In genomic region chr13:111916201-111916600, GRCh38 we compare ENCODE assay signal across 14 cellular contexts.
A peak's percentile ranks its signal among the peaks of the same experiment; 100 is the strongest.
DNase-seq lines count a peak whose midpoint lies in the region; ATAC-seq and TF ChIP-seq lines count a peak whose summit lies in the region.
"Had no signal": no experiment of that assay in that cellular context is flagged by ENCODE, and none has a peak within 500 bp of the region (broad histone marks: within the 10 kb centered on the region; RNA-seq: fewer than 3 reads in every experiment).

No MANE protein-coding gene starts in this region.

- H3K27ac ChIP-seq in right atrium auricular region (no peak overlapping the region), sigmoid colon (no peak overlapping the region)
- H3K27ac ChIP-seq: HL-60 had no signal

- H3K9me3 ChIP-seq in right atrium auricular region (no peaks in the 10 kb centered on the region), sigmoid colon (no peaks in the 10 kb centered on the region)

- H3K36me3 Mint-ChIP-seq in activated CD4-positive, alpha-beta T cell treated with anti-CD3 and anti-CD28 coated beads, Interleukin-2, amount 10 ng/mL, durations not matched to agents 24 days and 14 days (ENCODE audit: low read depth) = no peaks in the 10 kb centered on the region

- H3K4me1 ChIP-seq in right atrium auricular region (no peaks in the 10 kb centered on the region), sigmoid colon (no peaks in the 10 kb centered on the region)

- no peak for TF ChIP-seq EP300 in sigmoid colon (IDR thresholded peaks at IDR 0.05)

- H3K27me3 Mint-ChIP-seq in activated CD4-positive, alpha-beta T cell treated with anti-CD3 and anti-CD28 coated beads, Interleukin-2, amount 10 ng/mL, durations not matched to agents 24 days and 14 days = peaks cover 3% of the 10 kb centered on the region
- H3K27me3 Mint-ChIP-seq: B cell had no signal

- no peak overlapping the region for H3K4me3 ChIP-seq in right atrium auricular region
- H3K4me3 ChIP-seq in sigmoid colon = no peak overlapping the region
- H3K4me3 ChIP-seq: GM12878 had no signal

- no peak for TF ChIP-seq POLR2A in sigmoid colon (IDR thresholded peaks at IDR 0.05)

- WGBS in sigmoid colon, 2 donors = 66 to 78% methylated on average over 6 of the region's 6 CpGs

- H3K27me3 ChIP-seq in right atrium auricular region (no peaks in the 10 kb centered on the region), sigmoid colon (peaks cover 0 to 32% (median 0%) of the 10 kb centered on the region in 3 donors)

- no peaks in the 10 kb centered on the region for H3K36me3 ChIP-seq in right atrium auricular region
- H3K36me3 ChIP-seq in sigmoid colon = no peaks in the 10 kb centered on the region

- ATAC-seq in Right ventricle myocardium superior (ENCODE audit: poor library complexity) (no peak), left lobe of liver (no peak)
- no peak for ATAC-seq in activated CD4-positive, CD25-positive, alpha-beta regulatory T cell treated with anti-CD3 and anti-CD28 coated beads, Interleukin-2, amount 50 U/mL, for 24 hours
- ATAC-seq: GM12878, HCT116 had no signal

- H3K9me3 Mint-ChIP-seq in activated CD4-positive, alpha-beta T cell treated with anti-CD3 and anti-CD28 coated beads, Interleukin-2, amount 10 ng/mL, durations not matched to agents 24 days and 14 days = no peaks in the 10 kb centered on the region
- H3K9me3 Mint-ChIP-seq: CD4-positive, alpha-beta T cell had no signal

- intact Hi-C loops in Right ventricle myocardium superior (cut with DNase I) (no loop called here), sigmoid colon (cut with DNase I) (no loop called here)
- intact Hi-C loops in activated CD4-positive, alpha-beta T cell treated with anti-CD3 and anti-CD28 coated beads, Interleukin-2, amount 10 ng/mL, durations not matched to agents 24 days and 14 days (cut with micrococcal nuclease) = no loop called here

- peak; percentile 23 for DNase-seq in right atrium auricular region (ENCODE audit: low spot score)
- DNase-seq in Right ventricle myocardium superior = no peak
- DNase-seq in left lobe of liver (ENCODE audit: low spot score) = peak; percentile 3
- DNase-seq in sigmoid colon = peak; percentile 33
- DNase-seq in activated T-cell treated with anti-CD3 and anti-CD28 coated beads for 4 hours = no peak
- DNase-seq in activated CD4-positive, alpha-beta T cell treated with anti-CD3 and anti-CD28 coated beads, Interleukin-2, amount 10 ng/mL, durations not matched to agents 24 days and 14 days = no peak
- DNase-seq: C1 segment of cervical spinal cord; CD4-positive, alpha-beta T cell; DMS79 had no signal

- H3K4me3 Mint-ChIP-seq in activated CD4-positive, alpha-beta T cell treated with anti-CD3 and anti-CD28 coated beads, Interleukin-2, amount 10 ng/mL, durations not matched to agents 24 days and 14 days = no peak overlapping the region
- H3K4me3 Mint-ChIP-seq: B cell; CD4-positive, alpha-beta T cell had no signal

- no peak overlapping the region for H3K27ac Mint-ChIP-seq in activated CD4-positive, alpha-beta T cell treated with anti-CD3 and anti-CD28 coated beads, Interleukin-2, amount 10 ng/mL, durations not matched to agents 24 days and 14 days
- H3K27ac Mint-ChIP-seq: B cell; CD4-positive, alpha-beta T cell had no signal

- TF ChIP-seq CTCF in right atrium auricular region (IDR thresholded peaks at IDR 0.05) (no peak), sigmoid colon (IDR thresholded peaks at IDR 0.05) (no peak)

- H3K4me1 Mint-ChIP-seq in activated CD4-positive, alpha-beta T cell treated with anti-CD3 and anti-CD28 coated beads, Interleukin-2, amount 10 ng/mL, durations not matched to agents 24 days and 14 days = no peaks in the 10 kb centered on the region
- H3K4me1 Mint-ChIP-seq: B cell had no signal

Comparison
In these comparisons a context has a peak if more than half of its experiments do, and no peak if none do; other contexts are left out.
1. DNase-seq: peak in right atrium auricular region (single experiment), left lobe of liver (single experiment) and sigmoid colon (single experiment); none in Right ventricle myocardium superior (single experiment), activated T-cell treated with anti-CD3 and anti-CD28 coated beads for 4 hours (single experiment) and activated CD4-positive, alpha-beta T cell treated with anti-CD3 and anti-CD28 coated beads, Interleukin-2, amount 10 ng/mL, durations not matched to agents 24 days and 14 days (single experiment).